1 cellular context compared by ENCODE assay signal in genomic region chr17:59513934-59514841, GRCh38.
TF ChIP-seq lines count a peak whose summit lies in the region.

No MANE protein-coding gene starts in this region.

TF ChIP-seq in HepG2, 621 proteins besides CTCF, POLR2A, EP300 and RAD21 (continued from another document and continues in another):
- TF ChIP-seq CSRNP1 (CRISPR knock-in tag; IDR thresholded peaks at IDR 0.05) (0 out of 2 replicates have a peak, but pooled peaks have one; percentile 10), ZNF275 (CRISPR knock-in tag; IDR thresholded peaks at IDR 0.05; ENCODE audit: borderline replicate concordance) (peak; percentile 45; the same call in 1 of the 2 replicates), ZKSCAN8 (CRISPR knock-in tag; IDR thresholded peaks at IDR 0.05; ENCODE audit: borderline replicate concordance) (peak; percentile 56; the same call in 1 of the 2 replicates), SMARCC2 (IDR thresholded peaks at IDR 0.05) (no peak), ZMYM4 (CRISPR knock-in tag; IDR thresholded peaks at IDR 0.05) (peak; percentile 73), SRY (CRISPR knock-in tag; IDR thresholded peaks at IDR 0.05) (no peak), ZNF619 (CRISPR knock-in tag; IDR thresholded peaks at IDR 0.05) (no peak), AGO2 (optimal IDR thresholded peaks at IDR 0.05; ENCODE audit: low read depth, low read length) (no peak), E2F2 (CRISPR knock-in tag; IDR thresholded peaks at IDR 0.05; ENCODE audit: borderline replicate concordance) (no peak), FOXK2 (IDR thresholded peaks at IDR 0.05) (peak; percentile 62; the same call in 1 of the 2 replicates), ZBTB21 (CRISPR knock-in tag; IDR thresholded peaks at IDR 0.05) (no peak), MIER2 (CRISPR knock-in tag; IDR thresholded peaks at IDR 0.05) (peak; percentile 57; the same call in 1 of the 2 replicates), ZFX (CRISPR knock-in tag; IDR thresholded peaks at IDR 0.05; ENCODE audit: low read depth) (peak; percentile 40; the same call in 1 of the 2 replicates), PBX2 (CRISPR knock-in tag; IDR thresholded peaks at IDR 0.05) (no peak), NBN (conservative IDR thresholded peaks at IDR 0.05) (no peak), STAG1 (CRISPR knock-in tag; IDR thresholded peaks at IDR 0.05) (no peak; the same call in 1 of the 2 replicates), ZNF510 (CRISPR knock-in tag; IDR thresholded peaks at IDR 0.05; ENCODE audit: low read depth) (0 out of 2 replicates have a peak, but pooled peaks have one; percentile 11), ZSCAN29 (CRISPR knock-in tag; conservative IDR thresholded peaks at IDR 0.05) (peak; percentile 73; the same call in 1 of the 2 replicates), JARID2 (CRISPR knock-in tag; IDR thresholded peaks at IDR 0.05; ENCODE audit: insufficient replicate concordance) (no peak), ZNF75D (CRISPR knock-in tag; IDR thresholded peaks at IDR 0.05; ENCODE audit: borderline replicate concordance) (no peak), ZZZ3 (CRISPR knock-in tag; IDR thresholded peaks at IDR 0.05; ENCODE audit: borderline replicate concordance) (no peak), ZNF747 (CRISPR knock-in tag; IDR thresholded peaks at IDR 0.05; ENCODE audit: borderline replicate concordance) (no peak), ZSCAN5A (CRISPR knock-in tag; IDR thresholded peaks at IDR 0.05; ENCODE audit: borderline replicate concordance) (no peak), ZSCAN31 (CRISPR knock-in tag; IDR thresholded peaks at IDR 0.05; ENCODE audit: low read depth) (no peak), ZNF891 (CRISPR knock-in tag; IDR thresholded peaks at IDR 0.05) (no peak), ZSCAN25 (CRISPR knock-in tag; IDR thresholded peaks at IDR 0.05) (no peak), ZNF7 (CRISPR knock-in tag; IDR thresholded peaks at IDR 0.05) (no peak), SCMH1 (CRISPR knock-in tag; IDR thresholded peaks at IDR 0.05; ENCODE audit: borderline replicate concordance) (no peak), THAP11 (CRISPR knock-in tag; IDR thresholded peaks at IDR 0.05) (peak; percentile 69), ZNF552 (CRISPR knock-in tag; IDR thresholded peaks at IDR 0.05; ENCODE audit: borderline replicate concordance) (no peak), RCOR2 (CRISPR knock-in tag; IDR thresholded peaks at IDR 0.05) (peak; percentile 90), PAF1 (CRISPR knock-in tag; IDR thresholded peaks at IDR 0.05) (no peak), KLF12 (CRISPR knock-in tag; IDR thresholded peaks at IDR 0.05; ENCODE audit: borderline replicate concordance) (no peak), MEF2D (CRISPR knock-in tag; IDR thresholded peaks at IDR 0.05) (0 out of 2 replicates have a peak, but pooled peaks have one; percentile 28), THRA (CRISPR knock-in tag; IDR thresholded peaks at IDR 0.05; ENCODE audit: borderline replicate concordance) (peak; percentile 58; the same call in 1 of the 2 replicates), ATF4 (CRISPR knock-in tag; IDR thresholded peaks at IDR 0.05) (peak in 1 of 2 experiments; percentile 75; a peak in 1 of 4 replicates), POLR2G (IDR thresholded peaks at IDR 0.05; ENCODE audit: low read depth, low read length) (no peak), KLF6 (CRISPR knock-in tag; IDR thresholded peaks at IDR 0.05) (no peak), ZNF496 (CRISPR knock-in tag; IDR thresholded peaks at IDR 0.05; ENCODE audit: insufficient replicate concordance) (no peak), ZNF362 (CRISPR knock-in tag; IDR thresholded peaks at IDR 0.05; ENCODE audit: borderline replicate concordance) (no peak; the same call in 1 of the 2 replicates), ZNF280D (CRISPR knock-in tag; IDR thresholded peaks at IDR 0.05) (no peak), ZNF446 (CRISPR knock-in tag; IDR thresholded peaks at IDR 0.05) (no peak), RBM39 (IDR thresholded peaks at IDR 0.05; ENCODE audit: low read depth, low read length, poor library complexity, severe bottlenecking) (no peak), SOX6 (IDR thresholded peaks at IDR 0.05) (peak; percentile 83; the same call in 1 of the 2 replicates), SOX6 (CRISPR knock-in tag; IDR thresholded peaks at IDR 0.05) (peak; percentile 100), XBP1 (CRISPR knock-in tag; IDR thresholded peaks at IDR 0.05) (no peak), ZNF616 (CRISPR knock-in tag; IDR thresholded peaks at IDR 0.05; ENCODE audit: low read depth) (no peak), ZNF276 (CRISPR knock-in tag; IDR thresholded peaks at IDR 0.05; ENCODE audit: low read depth) (no peak), TBL1XR1 (IDR thresholded peaks at IDR 0.05; ENCODE audit: borderline replicate concordance, low read length, partially characterized antibody) (no peak), RFX1 (IDR thresholded peaks at IDR 0.05) (no peak), ZNF335 (CRISPR knock-in tag; IDR thresholded peaks at IDR 0.05) (no peak), ARHGAP35 (CRISPR knock-in tag; IDR thresholded peaks at IDR 0.05; ENCODE audit: borderline replicate concordance) (no peak), ETV5 (CRISPR knock-in tag; IDR thresholded peaks at IDR 0.05; ENCODE audit: borderline replicate concordance) (peak; percentile 68; the same call in 1 of the 2 replicates), HBP1 (CRISPR knock-in tag; IDR thresholded peaks at IDR 0.05; ENCODE audit: low read depth) (no peak)
